9 cellular contexts compared by ENCODE assay signal in the genomic region with DNA sequence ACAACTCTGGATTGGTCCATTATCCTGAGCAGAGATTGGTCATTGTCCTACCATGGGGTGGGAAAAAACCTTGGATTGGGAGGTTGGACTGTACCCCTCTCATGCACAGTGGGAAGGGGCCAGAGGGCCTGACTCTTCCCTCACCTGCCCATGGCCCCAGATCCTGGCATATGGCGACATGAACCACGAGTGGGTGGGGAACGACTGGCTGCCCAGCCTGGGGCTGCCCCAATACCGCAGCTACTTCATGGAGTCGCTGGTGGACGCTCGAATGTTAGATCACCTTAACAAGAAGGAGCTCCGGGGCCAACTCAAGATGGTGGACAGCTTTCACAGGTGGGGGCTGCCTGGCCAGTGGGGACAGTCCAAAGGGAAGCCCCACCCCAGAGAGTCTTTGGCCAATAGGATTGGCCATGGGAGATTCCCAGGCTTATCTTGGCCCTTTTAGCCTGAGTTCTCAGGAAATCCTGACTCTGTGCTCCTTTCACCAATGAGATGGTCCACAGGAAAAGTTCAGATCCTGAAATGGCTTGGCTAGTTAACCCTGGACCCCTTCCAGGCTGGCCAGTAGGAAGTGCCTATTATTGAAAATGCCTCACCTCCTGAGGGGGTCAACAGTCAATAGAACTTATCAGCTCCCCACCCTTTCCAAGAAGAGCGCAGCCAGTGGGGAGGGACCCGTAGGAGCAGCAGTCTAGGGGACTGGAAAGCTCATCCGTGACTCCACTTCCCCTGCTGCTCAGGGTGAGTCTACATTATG. TPM values are rescaled to one million over a fixed set of nuclear protein-coding genes. Genes with fewer than 3 reads are reported as not detected.
DNase-seq lines count a peak whose midpoint lies in the region; ATAC-seq, FAIRE-seq and TF ChIP-seq lines count a peak whose summit lies in the region.
"Had no signal": no experiment of that assay in that cellular context is flagged by ENCODE, and none has a peak within 500 bp of the region (broad histone marks: within the 10 kb centered on the region; RNA-seq: fewer than 3 reads in every experiment).

No MANE protein-coding gene starts in this region.

- H3K4me1 ChIP-seq in HEK293 (ENCODE audit: control insufficient read depth, insufficient read depth, low read length), result peaks cover 6% of the 10 kb centered on the region
- peaks cover 3% of the 10 kb centered on the region; the same call in 1 of the 2 replicates for H3K4me1 ChIP-seq in iPS DF 6.9 (ENCODE audit: control insufficient read depth, insufficient read depth, low read length)
- H3K4me1 ChIP-seq in rectal smooth muscle tissue (ENCODE audit: control insufficient read depth, insufficient read depth, low read length), result peaks cover 7% of the 10 kb centered on the region

- H3K4me1 Mint-ChIP-seq in activated naive CD8-positive, alpha-beta T cell treated with anti-CD3 and anti-CD28 coated beads, Interleukin-2, amount 50 U/mL, for 24 hours, result peaks cover 35% of the 10 kb centered on the region

- H3K36me3 Mint-ChIP-seq in activated naive CD8-positive, alpha-beta T cell treated with anti-CD3 and anti-CD28 coated beads, Interleukin-2, amount 50 U/mL, for 24 hours (ENCODE audit: low read depth), result no peaks in the 10 kb centered on the region

- no peak for TF ChIP-seq POLR2A in GM12891 (IDR thresholded peaks at IDR 0.05; ENCODE audit: low read depth, low read length)

- no CpG with 5 or more reads among the region's 11 CpGs for WGBS in iPS DF 6.9 (ENCODE audit: insufficient coverage, insufficient read length)

- H3K9ac ChIP-seq in rectal smooth muscle tissue (ENCODE audit: low read length), result no peak overlapping the region

- H3K27ac ChIP-seq in HEK293 (ENCODE audit: extremely low read depth, low read depth, low read length) (no peak overlapping the region), iPS DF 6.9 (ENCODE audit: low read length) (no peak overlapping the region), rectal smooth muscle tissue (ENCODE audit: low read depth, low read length) (no peak overlapping the region)

- peaks cover 71% of the 10 kb centered on the region for H3K27me3 Mint-ChIP-seq in activated naive CD8-positive, alpha-beta T cell treated with anti-CD3 and anti-CD28 coated beads, Interleukin-2, amount 50 U/mL, for 24 hours

- H3K9me3 ChIP-seq in HEK293 (ENCODE audit: control insufficient read depth, insufficient read depth, low read depth, low read length) (no peaks in the 10 kb centered on the region), iPS DF 6.9 (ENCODE audit: control insufficient read depth, insufficient read depth, low read length) (no peaks in the 10 kb centered on the region), MG63 (no peaks in the 10 kb centered on the region)

- POLR2A ChIA-PET in HEK293 (lab: Yijun Ruan, JAX), result interaction anchor here (0.6 to 3.1 kb wide), 9 partner anchors 10 to 155 kb away, joined by 3 to 27 read pairs (median 6); a partner anchor contains a TSS

- H3K4me3 ChIP-seq in HEK293 (ENCODE audit: low read depth, low read length) (no peak overlapping the region), iPS DF 6.9 (ENCODE audit: low read length) (peak overlapping the region; percentile 61; the same call in 1 of the 2 replicates), rectal smooth muscle tissue (ENCODE audit: low read length) (peak overlapping the region; percentile 81), MG63 (no peak overlapping the region)

- no peak for TF ChIP-seq CTCF in HEK293 (tag by site-specific recombination; IDR thresholded peaks at IDR 0.05)

- DNase-seq in activated naive CD8-positive, alpha-beta T cell treated with anti-CD3 and anti-CD28 coated beads, Interleukin-2, amount 50 U/mL, for 24 hours, result no peak
- no peak for DNase-seq in iPS DF 6.9 (ENCODE audit: low read depth, low spot score)
- no peak for DNase-seq in MG63
- no peak for DNase-seq in DMS53 treated with DMSO at 0.1 percent for 48 hours (lab: John Stamatoyannopoulos, UW; ENCODE audit: unreplicated experiment)
- no peak for DNase-seq in GM12891 (ENCODE audit: insufficient read length, low spot score)
- DNase-seq: NCI-H2171 had no signal

- no peaks in the 10 kb centered on the region for H3K9me3 Mint-ChIP-seq in activated naive CD8-positive, alpha-beta T cell treated with anti-CD3 and anti-CD28 coated beads, Interleukin-2, amount 50 U/mL, for 24 hours

- H3K36me3 ChIP-seq in HEK293 (ENCODE audit: control insufficient read depth in 2 of 2, insufficient read depth in 1 of 2, low read length in 2 of 2), result no peaks in the 10 kb centered on the region; a peak in 1 of 3 replicates
- H3K36me3 ChIP-seq in iPS DF 6.9 (ENCODE audit: control insufficient read depth, insufficient read depth, low read length), result no peaks in the 10 kb centered on the region
- H3K36me3 ChIP-seq in rectal smooth muscle tissue (ENCODE audit: control insufficient read depth, insufficient read depth, low read length), result no peaks in the 10 kb centered on the region
- H3K36me3 ChIP-seq in MG63, result no peaks in the 10 kb centered on the region

- no peak overlapping the region for H3K27ac Mint-ChIP-seq in activated naive CD8-positive, alpha-beta T cell treated with anti-CD3 and anti-CD28 coated beads, Interleukin-2, amount 50 U/mL, for 24 hours

- FAIRE-seq in GM12891 (lab: Jason Lieb, UNC), result no peak

- CTCF ChIA-PET in HEK293 (lab: Yijun Ruan, JAX), result interaction anchor here (0.7 to 6.6 kb wide), 9 partner anchors 9 to 150 kb away, joined by 3 to 70 read pairs (median 5); no protein-coding TSS in a partner anchor

- ATAC-seq in activated naive CD8-positive, alpha-beta T cell treated with anti-CD3 and anti-CD28 coated beads, Interleukin-2, amount 50 U/mL, for 24 hours, result no peak
- ATAC-seq in GM21381 (IDR thresholded peaks at IDR 0.05; ENCODE audit: unreplicated experiment), result no peak

- H3K4me3 Mint-ChIP-seq in activated naive CD8-positive, alpha-beta T cell treated with anti-CD3 and anti-CD28 coated beads, Interleukin-2, amount 50 U/mL, for 24 hours, result peak overlapping the region; percentile 32

- no peaks in the 10 kb centered on the region for H3K27me3 ChIP-seq in iPS DF 6.9 (ENCODE audit: control insufficient read depth, insufficient read depth, low read length)
- H3K27me3 ChIP-seq in rectal smooth muscle tissue (ENCODE audit: control insufficient read depth, insufficient read depth, low read length), result peaks cover 3% of the 10 kb centered on the region
- H3K27me3 ChIP-seq in MG63, result no peaks in the 10 kb centered on the region

TF ChIP-seq in HEK293, 187 proteins besides CTCF, POLR2A, EP300 and RAD21:
- TF ChIP-seq ZNF138 (tag by site-specific recombination; IDR thresholded peaks at IDR 0.05; ENCODE audit: borderline replicate concordance) (no peak), SP2 (tag by site-specific recombination; IDR thresholded peaks at IDR 0.05) (0 out of 2 replicates have a peak, but pooled peaks have one; percentile 5)

TF ChIP-seq in GM12891, 5 proteins besides CTCF, POLR2A, EP300 and RAD21:
- TF ChIP-seq PAX5 (IDR thresholded peaks at IDR 0.05; ENCODE audit: insufficient read depth, low read length, severe bottlenecking), result no peak
- no peak for TF ChIP-seq TAF1 (IDR thresholded peaks at IDR 0.05; ENCODE audit: low read depth, low read length)
TF ChIP-seq in GM12891: peak in this region for 0.

RNA-seq across cellular contexts. Expression of a gene that starts 7.1 kb away (rescaled TPM):
- total RNA-seq in MG63 (2014; rRNA removed; shearing (Covaris generic); ENCODE audit: low replicate concordance), result not detected in 2 replicates
- polyA plus RNA-seq in GM12891 (2012; ENCODE audit: low read depth, missing spikeins), result not detected

RNA-seq across cellular contexts. Expression of a gene that starts 9.5 kb away (rescaled TPM):
- 7.9 and 8.4 TPM in 2 replicates for total RNA-seq in MG63 (2014; rRNA removed; shearing (Covaris generic); ENCODE audit: low replicate concordance)
- polyA plus RNA-seq in GM12891 (2012; ENCODE audit: low read depth, missing spikeins), result not detected

RNA-seq across cellular contexts. Expression of a gene that starts 28.8 kb away (rescaled TPM):
- total RNA-seq in MG63 (2014; rRNA removed; shearing (Covaris generic); ENCODE audit: low replicate concordance), result 3.4 and 21.4 TPM in 2 replicates
- 0.27 TPM for polyA plus RNA-seq in GM12891 (2012; ENCODE audit: low read depth, missing spikeins)

RNA-seq across cellular contexts. Expression of a gene that starts 29.2 kb away (rescaled TPM):
- 3.7 and 4.6 TPM in 2 replicates for total RNA-seq in MG63 (2014; rRNA removed; shearing (Covaris generic); ENCODE audit: low replicate concordance)
- polyA plus RNA-seq in GM12891 (2012; ENCODE audit: low read depth, missing spikeins), result 0.67 TPM

RNA-seq across cellular contexts. Expression of a gene that starts 33.9 kb away (rescaled TPM):
- total RNA-seq in MG63 (2014; rRNA removed; shearing (Covaris generic); ENCODE audit: low replicate concordance), result 12.3 and 20.4 TPM in 2 replicates
- polyA plus RNA-seq in GM12891 (2012; ENCODE audit: low read depth, missing spikeins), result 0.73 TPM

Comparison
In these comparisons a context has a peak if more than half of its experiments do, and no peak if none do; other contexts are left out.
1. H3K4me3 ChIP-seq: peak in iPS DF 6.9 (single experiment) and rectal smooth muscle tissue (single experiment); none in HEK293 (single experiment) and MG63 (single experiment).